8 cellular contexts compared by ENCODE assay signal in the genomic region with DNA sequence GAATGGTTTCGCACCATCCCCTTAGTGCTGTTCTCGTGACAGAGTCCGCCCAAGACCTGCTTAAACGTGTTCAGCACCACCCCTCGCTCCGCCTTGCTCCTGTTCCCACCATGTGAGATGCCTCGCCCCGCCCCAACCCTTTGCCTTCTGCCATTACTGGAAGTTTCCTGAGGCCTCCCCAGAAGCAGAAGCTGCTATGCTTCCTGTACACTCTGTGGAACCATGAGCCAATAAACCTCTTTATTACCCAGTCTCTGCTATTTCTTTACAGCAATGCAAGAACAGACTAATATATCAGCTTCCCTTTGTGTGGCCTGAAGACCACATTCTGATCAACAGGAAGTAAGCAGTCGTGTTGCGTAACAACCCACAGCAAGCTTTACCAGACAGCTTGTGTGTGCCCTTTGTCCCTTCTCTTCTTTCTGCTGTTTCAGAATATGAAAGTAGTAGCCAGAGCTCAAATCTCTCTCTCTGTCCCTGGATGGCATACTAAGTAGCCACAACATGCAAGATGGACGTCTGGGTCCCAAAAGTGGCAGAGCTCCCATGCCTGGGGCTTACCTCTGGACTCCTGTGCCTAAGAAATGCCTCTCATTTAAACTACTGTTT. TPM values are rescaled to one million over a fixed set of nuclear protein-coding genes. Genes with fewer than 3 reads are reported as not detected.
DNase-seq lines count a peak whose midpoint lies in the region; ATAC-seq and TF ChIP-seq lines count a peak whose summit lies in the region.

No MANE protein-coding gene starts in this region.

- H3K9me3 ChIP-seq in mucosa of rectum (ENCODE audit: control insufficient read depth in 2 of 2, low read length in 2 of 2) = no peaks in the 10 kb centered on the region

- H3K9ac ChIP-seq in mucosa of rectum (ENCODE audit: low read depth in 1 of 2, low read length in 2 of 2) = peak overlapping the region; percentile 68 to 76

- peaks cover 29 to 31% of the 10 kb centered on the region in 2 donors for H3K4me1 ChIP-seq in mucosa of rectum (ENCODE audit: control insufficient read depth in 2 of 2, insufficient read depth in 2 of 2, low read length in 2 of 2)

- ATAC-seq in stimulated activated memory B cell treated with anti-CD40 and anti-IgM and Interleukin-4, amounts not matched to agents 10 μg/mL and 1 μg/mL and 100 μg/mL, for 72 hours = peak; percentile 79

- H3K27ac Mint-ChIP-seq in stimulated activated memory B cell treated with anti-CD40 and anti-IgM and Interleukin-4, amounts not matched to agents 10 μg/mL and 1 μg/mL and 100 μg/mL, for 72 hours = peak overlapping the region; percentile 72

- peaks cover 35% of the 10 kb centered on the region for H3K36me3 Mint-ChIP-seq in stimulated activated memory B cell treated with anti-CD40 and anti-IgM and Interleukin-4, amounts not matched to agents 10 μg/mL and 1 μg/mL and 100 μg/mL, for 72 hours

- no peaks in the 10 kb centered on the region for H3K27me3 Mint-ChIP-seq in stimulated activated memory B cell treated with anti-CD40 and anti-IgM and Interleukin-4, amounts not matched to agents 10 μg/mL and 1 μg/mL and 100 μg/mL, for 72 hours

- H3K36me3 ChIP-seq in mucosa of rectum (ENCODE audit: control insufficient read depth in 2 of 2, insufficient read depth in 2 of 2, low read length in 2 of 2) = no peaks in the 10 kb centered on the region

- H3K27me3 ChIP-seq in dorsolateral prefrontal cortex (no peaks in the 10 kb centered on the region), mucosa of rectum (ENCODE audit: control insufficient read depth in 2 of 2, insufficient read depth in 2 of 2, low read length in 2 of 2) (no peaks in the 10 kb centered on the region)

- no peak for TF ChIP-seq CTCF in dorsolateral prefrontal cortex (IDR thresholded peaks at IDR 0.05 in 54 of 56, conservative IDR thresholded peaks at IDR 0.05 in 2 of 56; ENCODE audit: low read depth in 1 of 56, partially characterized antibody in 56 of 56)
- no peak for TF ChIP-seq CTCF in GM10248 (IDR thresholded peaks at IDR 0.05; ENCODE audit: control extremely low read depth, extremely low read depth, low read depth, missing control alignments)

- H3K4me3 ChIP-seq in dorsolateral prefrontal cortex (no peak overlapping the region), mucosa of rectum (ENCODE audit: low read length in 2 of 2) (peak overlapping the region; percentile 46 to 67)

- H3K27ac ChIP-seq in dorsolateral prefrontal cortex (peak overlapping the region in 53 of 59 donors; percentile 23 to 87 (median 67)), mucosa of rectum (ENCODE audit: low read depth in 2 of 2, low read length in 2 of 2) (peak overlapping the region; percentile 90 to 92)

- TF ChIP-seq RAD21 in Ishikawa (IDR thresholded peaks at IDR 0.05; ENCODE audit: low read depth) = no peak

- intact Hi-C loops in dorsolateral prefrontal cortex (cut with DNase I) = no loop called here

- CTCF ChIA-PET in GM10248 (lab: Yijun Ruan, JAX) = interaction anchor here (0.7 to 5.3 kb wide), 6 partner anchors 9 to 136 kb away, joined by 3 to 55 read pairs (median 3); a partner anchor contains a TSS

- DNase-seq in GM04503 (ENCODE audit: low read depth) (peak; percentile 46), dorsolateral prefrontal cortex (peak in 8 of 10 donors; percentile 13 to 71 (median 53)), GM10248 (ENCODE audit: extremely low spot score) (no peak), ACHN (no peak)
- DNase-seq in activated CD4-positive, alpha-beta T cell treated with anti-CD3 and anti-CD28 coated beads, Interleukin-2, amount 50 U/mL, for 24 hours (ENCODE audit: low read depth in 1 of 2, low spot score in 1 of 2) = peak; percentile 17 to 35

- no peak overlapping the region for H3K4me3 Mint-ChIP-seq in stimulated activated memory B cell treated with anti-CD40 and anti-IgM and Interleukin-4, amounts not matched to agents 10 μg/mL and 1 μg/mL and 100 μg/mL, for 72 hours

- in situ Hi-C loops in ACHN (cut with HindIII; ENCODE audit: low pct_ligation_motif_present, low pct_unique_long_range_greater_than_20kb, low sequenced_read_pairs) = no loop called here

- no peaks in the 10 kb centered on the region for H3K9me3 Mint-ChIP-seq in stimulated activated memory B cell treated with anti-CD40 and anti-IgM and Interleukin-4, amounts not matched to agents 10 μg/mL and 1 μg/mL and 100 μg/mL, for 72 hours

- POLR2A ChIA-PET in GM10248 (lab: Yijun Ruan, JAX) = no interaction called here

- TF ChIP-seq EP300 in Ishikawa (IDR thresholded peaks at IDR 0.05; ENCODE audit: borderline replicate concordance) = no peak

- H3K4me1 Mint-ChIP-seq in stimulated activated memory B cell treated with anti-CD40 and anti-IgM and Interleukin-4, amounts not matched to agents 10 μg/mL and 1 μg/mL and 100 μg/mL, for 72 hours = peaks cover 23% of the 10 kb centered on the region

TF ChIP-seq in Ishikawa, 13 proteins besides CTCF, POLR2A, EP300 and RAD21:
- TF ChIP-seq ZBTB7A (IDR thresholded peaks at IDR 0.05; ENCODE audit: low read depth) (no peak), CEBPB (IDR thresholded peaks at IDR 0.05) (peak; percentile 93), YY1 (IDR thresholded peaks at IDR 0.05; ENCODE audit: low read depth) (no peak)
- TF ChIP-seq, protein P1, sequence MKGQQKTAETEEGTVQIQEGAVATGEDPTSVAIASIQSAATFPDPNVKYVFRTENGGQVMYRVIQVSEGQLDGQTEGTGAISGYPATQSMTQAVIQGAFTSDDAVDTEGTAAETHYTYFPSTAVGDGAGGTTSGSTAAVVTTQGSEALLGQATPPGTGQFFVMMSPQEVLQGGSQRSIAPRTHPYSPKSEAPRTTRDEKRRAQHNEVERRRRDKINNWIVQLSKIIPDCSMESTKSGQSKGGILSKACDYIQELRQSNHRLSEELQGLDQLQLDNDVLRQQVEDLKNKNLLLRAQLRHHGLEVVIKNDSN (IDR thresholded peaks at IDR 0.05) = no peak

RNA-seq across cellular contexts. Expression of a gene that starts 14.1 kb away (rescaled TPM):
- 10 to 100 TPM in 104 of 120 experiments, 1 to 10 TPM in 16; 6.1 to 22.0 (median 14.4) TPM for total RNA-seq in dorsolateral prefrontal cortex

RNA-seq across cellular contexts. Expression of a gene that starts 45.3 kb away (rescaled TPM):
- total RNA-seq in dorsolateral prefrontal cortex = 10 to 100 TPM; 22.4 to 46.1 (median 32.8) TPM

Comparison
In these comparisons a context has a peak if more than half of its experiments do, and no peak if none do; other contexts are left out.
1. DNase-seq: peak in GM04503 (single experiment), activated CD4-positive, alpha-beta T cell treated with anti-CD3 and anti-CD28 coated beads, Interleukin-2, amount 50 U/mL, for 24 hours (2 of 2) and dorsolateral prefrontal cortex (8 of 10); none in GM10248 (single experiment) and ACHN (single experiment).
2. H3K4me3 ChIP-seq: peak in mucosa of rectum (2 of 2); none in dorsolateral prefrontal cortex (0 of 59).